Comparison of ENCODE assay signal across 22 cellular contexts in genomic region chr4:169399976-169400767, GRCh38.
DNase-seq lines count a peak whose midpoint lies in the region; ATAC-seq and TF ChIP-seq lines count a peak whose summit lies in the region.
"Had no signal": no experiment of that assay in that cellular context is flagged by ENCODE, and none has a peak within 500 bp of the region (broad histone marks: within the 10 kb centered on the region; RNA-seq: fewer than 3 reads in every experiment).

No MANE protein-coding gene starts in this region.

- H3K36me3 ChIP-seq in GM06990 (ENCODE audit: control insufficient read depth, insufficient read depth, low read length) (no peaks in the 10 kb centered on the region), esophagus squamous epithelium (peaks cover 0 to 20% (median 0%) of the 10 kb centered on the region in 3 donors)
- H3K36me3 ChIP-seq: ovary had no signal

- TF ChIP-seq POLR2A in esophagus squamous epithelium (IDR thresholded peaks at IDR 0.05), result no peak

- peak; percentile 18 for DNase-seq in GM06990 (ENCODE audit: extremely low read depth, insufficient read length)
- DNase-seq in MV-4-11 (lab: John Stamatoyannopoulos, UW), result peak; percentile 66
- DNase-seq in dermis blood vessel endothelial cell, result no peak
- no peak for DNase-seq in esophagus squamous epithelium (lab: John Stamatoyannopoulos, UW)
- DNase-seq: activated CD4-positive, alpha-beta T cell treated with anti-CD3 and anti-CD28 coated beads for 36 hours; activated naive CD8-positive, alpha-beta T cell treated with anti-CD3 and anti-CD28 coated beads, Interleukin-2, amount 50 U/mL, for 24 hours; activated T-cell treated with anti-CD3 and anti-CD28 coated beads, Interleukin-2, amount 50 U/mL, for 4 hours; CD4-positive, alpha-beta memory T cell; erythroblast; H7; left cardiac atrium; NCI-H187; NCI-H524; ovary; RPMI8226; T-helper 17 cell had no signal

- 90 to 95% methylated on average over 1 of the region's 1 CpG for WGBS in esophagus squamous epithelium, 2 donors

- H3K9me3 ChIP-seq in esophagus squamous epithelium, result no peaks in the 10 kb centered on the region
- H3K9me3 ChIP-seq: ovary had no signal

- peaks cover 0 to 17% (median 0%) of the 10 kb centered on the region in 3 donors for H3K4me1 ChIP-seq in esophagus squamous epithelium

- intact Hi-C loops in esophagus squamous epithelium (cut with DNase I), result no loop called here

- no peak for TF ChIP-seq CTCF in GM06990 (IDR thresholded peaks at IDR 0.05; ENCODE audit: insufficient read depth, low read length, poor library complexity, severe bottlenecking)
- no peak for TF ChIP-seq CTCF in esophagus squamous epithelium (IDR thresholded peaks at IDR 0.05)

- H3K4me3 ChIP-seq in GM06990 (replicated peaks; ENCODE audit: low read depth, low read length) (no peak overlapping the region), esophagus squamous epithelium (no peak overlapping the region)
- H3K4me3 ChIP-seq: ovary, smooth muscle cell had no signal

- no peaks in the 10 kb centered on the region for H3K27me3 ChIP-seq in GM06990 (replicated peaks; ENCODE audit: control insufficient read depth, insufficient read depth, low read length)
- H3K27me3 ChIP-seq in esophagus squamous epithelium, result no peaks in the 10 kb centered on the region

- no peak overlapping the region for H3K27ac ChIP-seq in esophagus squamous epithelium
- H3K27ac ChIP-seq: KMS-11, ovary had no signal

- ATAC-seq in GM19328 (IDR thresholded peaks at IDR 0.05; ENCODE audit: unreplicated experiment) (peak; percentile 65), HG02884 (IDR thresholded peaks at IDR 0.05; ENCODE audit: unreplicated experiment) (peak; percentile 69), HG02588 (IDR thresholded peaks at IDR 0.05; ENCODE audit: unreplicated experiment) (no peak), GM21528 (IDR thresholded peaks at IDR 0.05; ENCODE audit: low FRiP score, unreplicated experiment) (no peak)
- ATAC-seq: activated CD4-positive, alpha-beta T cell treated with anti-CD3 and anti-CD28 coated beads for 36 hours; activated naive CD8-positive, alpha-beta T cell treated with anti-CD3 and anti-CD28 coated beads, Interleukin-2, amount 50 U/mL, for 24 hours; activated T-cell treated with anti-CD3 and anti-CD28 coated beads, Interleukin-2, amount 50 U/mL, for 4 hours; left cardiac atrium; T-helper 17 cell had no signal

Comparison
In these comparisons a context has a peak if more than half of its experiments do, and no peak if none do; other contexts are left out.
1. DNase-seq: peak in GM06990 (single experiment) and MV-4-11 (single experiment); none in dermis blood vessel endothelial cell (single experiment) and esophagus squamous epithelium (single experiment).
2. ATAC-seq: peak in GM19328 (single experiment) and HG02884 (single experiment); none in HG02588 (single experiment) and GM21528 (single experiment).